ENCODE assay signal across 15 cellular contexts in the genomic region with DNA sequence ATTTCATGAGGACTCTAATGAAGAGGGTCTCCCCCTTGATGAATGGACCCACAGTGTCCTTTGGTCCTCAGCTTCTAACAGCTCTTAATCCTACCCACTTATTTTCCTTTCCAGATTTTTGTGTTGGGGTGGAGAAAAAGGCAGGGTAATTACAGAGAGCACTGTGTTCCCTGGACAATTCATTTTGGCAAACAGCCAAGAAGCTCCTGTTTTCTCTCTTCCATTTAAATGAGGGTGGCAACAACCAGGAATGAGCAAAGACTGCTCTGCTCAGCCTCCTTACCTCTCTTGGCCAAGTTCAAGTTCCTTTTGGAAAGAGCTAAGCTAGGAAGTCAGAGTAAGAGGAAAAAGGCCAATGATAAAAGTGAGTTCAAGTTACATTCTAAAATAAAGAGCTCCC. TPM values are rescaled to one million over a fixed set of nuclear protein-coding genes. Genes with fewer than 3 reads are reported as not detected.
DNase-seq lines count a peak whose midpoint lies in the region; ATAC-seq and TF ChIP-seq lines count a peak whose summit lies in the region.
"Had no signal": no experiment of that assay in that cellular context is flagged by ENCODE, and none has a peak within 500 bp of the region (broad histone marks: within the 10 kb centered on the region; RNA-seq: fewer than 3 reads in every experiment).

No MANE protein-coding gene starts in this region.

- no peaks in the 10 kb centered on the region for H3K79me2 ChIP-seq in SK-N-SH (ENCODE audit: insufficient read depth)

- DNase-seq in SK-N-SH, result peak; percentile 48
- peak; percentile 5 for DNase-seq in NCI-H748 treated with DMSO at 0.1 percent for 48 hours (lab: John Stamatoyannopoulos, UW)
- no peak for DNase-seq in glutamatergic neuron
- DNase-seq in superior temporal gyrus (ENCODE audit: extremely low spot score), result peak; percentile 68
- no peak for DNase-seq in NK-92 treated with Interleukin-12 subunit alpha and Interleukin-12 subunit beta, amount 100 ng/mL, for 24 hours (lab: John Stamatoyannopoulos, UW)
- no peak for DNase-seq in type B pancreatic cell (ENCODE audit: extremely low spot score, unreplicated experiment)
- no peak for DNase-seq in GM10248 (ENCODE audit: extremely low spot score)
- DNase-seq: activated CD4-positive, alpha-beta T cell treated with anti-CD3 and anti-CD28 coated beads, Interleukin-2, amount 50 U/mL, for 4 hours; activated naive CD8-positive, alpha-beta T cell treated with anti-CD3 and anti-CD28 coated beads, Interleukin-2, amount 10 ng/mL, durations not matched to agents 7 days and 5 days; NCI-H524; stimulated activated CD4-positive, alpha-beta T cell treated with anti-CD3 and anti-CD28 coated beads, Interleukin-4, amount 100 ng/mL, for 1 hour; T-cell had no signal

- H3K9ac ChIP-seq in SK-N-SH, result no peak overlapping the region

- peaks cover 10 to 14% of the 10 kb centered on the region in 2 experiments; a peak in 3 of 4 replicates for H3K4me1 ChIP-seq in SK-N-SH (ENCODE audit: control insufficient read depth in 1 of 2, insufficient read depth in 2 of 2, low read depth in 1 of 2, low read length in 1 of 2)

- H3K4me3 Mint-ChIP-seq in glutamatergic neuron (ENCODE audit: unreplicated experiment) (peak overlapping the region; percentile 59), type B pancreatic cell (no peak overlapping the region)
- H3K4me3 Mint-ChIP-seq: activated naive CD8-positive, alpha-beta T cell treated with anti-CD3 and anti-CD28 coated beads, Interleukin-2, amount 10 ng/mL, durations not matched to agents 7 days and 5 days; T-cell had no signal

- no peaks in the 10 kb centered on the region for H3K9me2 ChIP-seq in SK-N-SH

- H3K27ac ChIP-seq in SK-N-SH (ENCODE audit: low read depth in 2 of 2, low read length in 1 of 2), result no peak overlapping the region
- H3K27ac ChIP-seq: epithelial cell of prostate had no signal

- H3K27me3 ChIP-seq in SK-N-SH (ENCODE audit: insufficient read depth), result no peaks in the 10 kb centered on the region

- H2AFZ ChIP-seq in SK-N-SH (ENCODE audit: low read depth), result no peak overlapping the region

- H4K20me1 ChIP-seq in SK-N-SH (ENCODE audit: insufficient read depth), result no peaks in the 10 kb centered on the region

- H3K36me3 ChIP-seq in SK-N-SH (replicated peaks in 1 of 2; ENCODE audit: control insufficient read depth in 1 of 2, insufficient read depth in 2 of 2, low read length in 1 of 2), result peaks cover 13 to 23% of the 10 kb centered on the region in 2 experiments

- no peak overlapping the region for H3K4me3 ChIP-seq in SK-N-SH (ENCODE audit: low read depth in 2 of 2, low read length in 1 of 2)
- H3K4me3 ChIP-seq: thoracic aorta had no signal

- ATAC-seq in SK-N-SH treated with all-trans-retinoic acid at 6 μM for 48 hours, result no peak
- ATAC-seq: T-cell had no signal

- H3K9me3 Mint-ChIP-seq in glutamatergic neuron (ENCODE audit: unreplicated experiment) (peaks cover 4% of the 10 kb centered on the region), type B pancreatic cell (no peaks in the 10 kb centered on the region)
- H3K9me3 Mint-ChIP-seq: activated naive CD8-positive, alpha-beta T cell treated with anti-CD3 and anti-CD28 coated beads, Interleukin-2, amount 10 ng/mL, durations not matched to agents 7 days and 5 days; T-cell had no signal

- POLR2A ChIA-PET in SK-N-SH (lab: Yijun Ruan, JAX), result no interaction called here
- POLR2A ChIA-PET in GM10248 (lab: Yijun Ruan, JAX), result no interaction called here

- CTCF ChIA-PET in SK-N-SH (lab: Yijun Ruan, JAX), result interaction anchor here (0.8 to 1.9 kb wide), 4 partner anchors 10 to 300 kb away, joined by 3 to 10 read pairs (median 3); a partner anchor contains a TSS
- CTCF ChIA-PET in GM10248 (lab: Yijun Ruan, JAX), result interaction anchor here (1.0 to 11.4 kb wide), 7 partner anchors 9 to 302 kb away, joined by 3 to 78 read pairs (median 6); a partner anchor contains a TSS

- TF ChIP-seq RAD21 in SK-N-SH (IDR thresholded peaks at IDR 0.05; ENCODE audit: low read length), result no peak

- TF ChIP-seq CTCF in SK-N-SH (IDR thresholded peaks at IDR 0.05) (no peak), glutamatergic neuron (IDR thresholded peaks at IDR 0.05; ENCODE audit: partially characterized antibody, unreplicated experiment) (no peak), type B pancreatic cell (conservative IDR thresholded peaks at IDR 0.05) (no peak), GM10248 (IDR thresholded peaks at IDR 0.05; ENCODE audit: control extremely low read depth, extremely low read depth, low read depth, missing control alignments) (no peak)

- no peak for TF ChIP-seq EP300 in SK-N-SH (IDR thresholded peaks at IDR 0.05; ENCODE audit: borderline replicate concordance in 1 of 2, low read depth in 1 of 2, low read length in 1 of 2)

- peak overlapping the region; percentile 81 for H3K27ac Mint-ChIP-seq in glutamatergic neuron (ENCODE audit: unreplicated experiment)
- H3K27ac Mint-ChIP-seq in type B pancreatic cell, result no peak overlapping the region
- H3K27ac Mint-ChIP-seq: activated naive CD8-positive, alpha-beta T cell treated with anti-CD3 and anti-CD28 coated beads, Interleukin-2, amount 10 ng/mL, durations not matched to agents 7 days and 5 days had no signal

- H3K9me3 ChIP-seq in SK-N-SH, result no peaks in the 10 kb centered on the region
- H3K9me3 ChIP-seq: thoracic aorta had no signal

- H3K4me1 Mint-ChIP-seq in glutamatergic neuron (ENCODE audit: low read depth, unreplicated experiment) (peaks cover 43% of the 10 kb centered on the region), type B pancreatic cell (ENCODE audit: unreplicated experiment) (peaks cover 13% of the 10 kb centered on the region)

- H3K4me2 ChIP-seq in SK-N-SH, result no peak overlapping the region

- H3K36me3 Mint-ChIP-seq in glutamatergic neuron (ENCODE audit: unreplicated experiment), result peaks cover 5% of the 10 kb centered on the region
- peaks cover 11% of the 10 kb centered on the region for H3K36me3 Mint-ChIP-seq in type B pancreatic cell

- H3K27me3 Mint-ChIP-seq in glutamatergic neuron (ENCODE audit: unreplicated experiment) (peaks cover 3% of the 10 kb centered on the region), type B pancreatic cell (no peaks in the 10 kb centered on the region)
- H3K27me3 Mint-ChIP-seq: activated naive CD8-positive, alpha-beta T cell treated with anti-CD3 and anti-CD28 coated beads, Interleukin-2, amount 10 ng/mL, durations not matched to agents 7 days and 5 days; T-cell had no signal

- H3F3A ChIP-seq in SK-N-SH (replicated peaks; ENCODE audit: insufficient read depth), result peaks cover 8% of the 10 kb centered on the region

TF ChIP-seq in SK-N-SH, 30 proteins besides CTCF, POLR2A, EP300 and RAD21:
- TF ChIP-seq NFIC (IDR thresholded peaks at IDR 0.05; ENCODE audit: borderline replicate concordance) (peak; percentile 52; the same call in 1 of the 2 replicates), GATA2 (CRISPR knock-in tag; IDR thresholded peaks at IDR 0.05) (no peak), MEF2A (IDR thresholded peaks at IDR 0.05; ENCODE audit: borderline replicate concordance, low read depth) (no peak)
- TF ChIP-seq, protein P1, sequence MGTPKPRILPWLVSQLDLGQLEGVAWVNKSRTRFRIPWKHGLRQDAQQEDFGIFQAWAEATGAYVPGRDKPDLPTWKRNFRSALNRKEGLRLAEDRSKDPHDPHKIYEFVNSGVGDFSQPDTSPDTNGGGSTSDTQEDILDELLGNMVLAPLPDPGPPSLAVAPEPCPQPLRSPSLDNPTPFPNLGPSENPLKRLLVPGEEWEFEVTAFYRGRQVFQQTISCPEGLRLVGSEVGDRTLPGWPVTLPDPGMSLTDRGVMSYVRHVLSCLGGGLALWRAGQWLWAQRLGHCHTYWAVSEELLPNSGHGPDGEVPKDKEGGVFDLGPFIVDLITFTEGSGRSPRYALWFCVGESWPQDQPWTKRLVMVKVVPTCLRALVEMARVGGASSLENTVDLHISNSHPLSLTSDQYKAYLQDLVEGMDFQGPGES (IDR thresholded peaks at IDR 0.05; ENCODE audit: low read depth, low read length), result no peak

TF ChIP-seq in SK-N-SH treated with all-trans-retinoic acid at 6 μM for 48 hours, 23 proteins besides CTCF, POLR2A, EP300 and RAD21:
- TF ChIP-seq ZNF70 (CRISPR knock-in tag; IDR thresholded peaks at IDR 0.05), result no peak
- TF ChIP-seq, protein P2, sequence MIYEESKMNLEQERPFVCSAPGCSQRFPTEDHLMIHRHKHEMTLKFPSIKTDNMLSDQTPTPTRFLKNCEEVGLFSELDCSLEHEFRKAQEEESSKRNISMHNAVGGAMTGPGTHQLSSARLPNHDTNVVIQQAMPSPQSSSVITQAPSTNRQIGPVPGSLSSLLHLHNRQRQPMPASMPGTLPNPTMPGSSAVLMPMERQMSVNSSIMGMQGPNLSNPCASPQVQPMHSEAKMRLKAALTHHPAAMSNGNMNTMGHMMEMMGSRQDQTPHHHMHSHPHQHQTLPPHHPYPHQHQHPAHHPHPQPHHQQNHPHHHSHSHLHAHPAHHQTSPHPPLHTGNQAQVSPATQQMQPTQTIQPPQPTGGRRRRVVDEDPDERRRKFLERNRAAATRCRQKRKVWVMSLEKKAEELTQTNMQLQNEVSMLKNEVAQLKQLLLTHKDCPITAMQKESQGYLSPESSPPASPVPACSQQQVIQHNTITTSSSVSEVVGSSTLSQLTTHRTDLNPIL (CRISPR knock-in tag; IDR thresholded peaks at IDR 0.05; ENCODE audit: low read depth), result no peak
- TF ChIP-seq PPARA (CRISPR knock-in tag; IDR thresholded peaks at IDR 0.05; ENCODE audit: borderline replicate concordance), result no peak
- no peak for TF ChIP-seq ZNF8 (CRISPR knock-in tag; IDR thresholded peaks at IDR 0.05)
- no peak for TF ChIP-seq TOX (CRISPR knock-in tag; IDR thresholded peaks at IDR 0.05; ENCODE audit: borderline replicate concordance)
- no peak for TF ChIP-seq OSR1 (CRISPR knock-in tag; IDR thresholded peaks at IDR 0.05)
- no peak for TF ChIP-seq ZNF565 (CRISPR knock-in tag; conservative IDR thresholded peaks at IDR 0.05; ENCODE audit: low read depth)
- TF ChIP-seq ZFP30 (CRISPR knock-in tag; IDR thresholded peaks at IDR 0.05), result no peak

RNA-seq across cellular contexts. Expression of a gene that starts 11.9 kb away (rescaled TPM):
- 0.02 TPM in 1 of 2 replicates, not detected in the other for polyA plus RNA-seq in SK-N-SH (2012; rRNA removed)
- polyA plus RNA-seq in SK-N-SH (2012; cell fraction: cytosol; rRNA removed), result 0.01 and 0.03 TPM in 2 replicates
- polyA plus RNA-seq in SK-N-SH (2012; cell fraction: nucleus; rRNA removed), result 0.07 and 0.19 TPM in 2 replicates
- 14.2 TPM for total RNA-seq in glutamatergic neuron (ENCODE audit: unreplicated experiment)
- 8.0 and 12.6 TPM in 2 replicates for total RNA-seq in type B pancreatic cell (ENCODE audit: low replicate concordance)

RNA-seq across cellular contexts. Expression of a gene that starts 36.9 kb away (rescaled TPM):
- 0.67 and 0.95 TPM in 2 replicates for polyA plus RNA-seq in SK-N-SH (2012; rRNA removed)
- 0.35 and 0.46 TPM in 2 replicates for polyA plus RNA-seq in SK-N-SH (2012; cell fraction: cytosol; rRNA removed)
- polyA plus RNA-seq in SK-N-SH (2012; cell fraction: nucleus; rRNA removed), result 0.64 and 0.82 TPM in 2 replicates
- total RNA-seq in glutamatergic neuron (ENCODE audit: unreplicated experiment), result not detected
- 3.2 and 3.6 TPM in 2 replicates for total RNA-seq in type B pancreatic cell (ENCODE audit: low replicate concordance)
- total RNA-seq: thoracic aorta had no signal

RNA-seq across cellular contexts. Expression of a gene that starts 57.3 kb away (rescaled TPM):
- 39.8 and 39.9 TPM in 2 replicates for polyA plus RNA-seq in SK-N-SH (2012; rRNA removed)
- polyA plus RNA-seq in SK-N-SH (2012; cell fraction: cytosol; rRNA removed), result 39.9 and 41.1 TPM in 2 replicates
- polyA plus RNA-seq in SK-N-SH (2012; cell fraction: nucleus; rRNA removed), result 14.9 and 26.1 TPM in 2 replicates
- 22.6 TPM for total RNA-seq in glutamatergic neuron (ENCODE audit: unreplicated experiment)
- total RNA-seq in type B pancreatic cell (ENCODE audit: low replicate concordance), result 28.0 and 44.6 TPM in 2 replicates

Comparison
In these comparisons a context has a peak if more than half of its experiments do, and no peak if none do; other contexts are left out.
1. DNase-seq: peak in SK-N-SH (single experiment), NCI-H748 treated with DMSO at 0.1 percent for 48 hours (single experiment) and superior temporal gyrus (single experiment); none in glutamatergic neuron (single experiment), NK-92 treated with Interleukin-12 subunit alpha and Interleukin-12 subunit beta, amount 100 ng/mL, for 24 hours (single experiment), type B pancreatic cell (single experiment) and GM10248 (single experiment).